Comparison of ENCODE assay signal across 8 cellular contexts in the genomic region with DNA sequence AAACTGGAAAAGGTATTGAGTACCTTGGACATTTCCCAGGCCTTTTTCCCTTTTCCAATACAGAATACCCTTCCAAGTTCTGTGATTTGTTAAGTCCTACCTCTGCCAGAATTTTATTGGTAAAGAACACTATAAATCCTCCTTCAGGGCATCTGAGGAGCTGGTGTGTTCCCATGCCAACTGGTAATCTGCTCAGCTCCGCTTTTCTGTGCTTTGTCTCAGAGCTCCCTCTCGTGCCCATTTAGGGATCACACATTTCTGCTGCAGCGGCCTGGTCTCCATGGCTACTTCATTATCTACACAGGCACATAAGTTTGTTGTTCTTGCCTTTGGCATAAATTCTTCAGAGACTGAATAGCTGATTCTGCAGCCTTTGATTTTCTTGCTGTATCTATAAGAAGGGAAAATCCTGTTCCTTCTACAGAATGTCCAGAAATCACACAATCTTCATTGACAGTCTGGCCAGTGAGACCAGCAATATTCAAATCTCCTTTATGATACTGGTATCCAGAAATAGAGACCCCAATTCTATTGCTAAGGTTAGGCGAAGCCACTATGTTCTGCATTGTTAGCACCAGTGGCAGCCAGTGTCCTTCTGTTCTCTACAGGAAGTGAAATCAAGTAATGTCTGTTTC. TPM values are rescaled to one million over a fixed set of nuclear protein-coding genes. Genes with fewer than 3 reads are reported as not detected.
A peak's percentile ranks its signal among the peaks of the same experiment; 100 is the strongest.
DNase-seq lines count a peak whose midpoint lies in the region; ATAC-seq and TF ChIP-seq lines count a peak whose summit lies in the region.

No MANE protein-coding gene starts in this region.

- TF ChIP-seq RAD21 in neural cell (conservative IDR thresholded peaks at IDR 0.05): peak; percentile 100

- peak; percentile 49 for ATAC-seq in GM18873 (IDR thresholded peaks at IDR 0.05; ENCODE audit: low FRiP score, unreplicated experiment)
- ATAC-seq in HG03108 (IDR thresholded peaks at IDR 0.05; ENCODE audit: unreplicated experiment): peak; percentile 62
- ATAC-seq in GM18870 (IDR thresholded peaks at IDR 0.05; ENCODE audit: unreplicated experiment): no peak

- H3K4me2 ChIP-seq in neural cell (ENCODE audit: low read length): no peak overlapping the region

- H3K9me2 ChIP-seq in neural cell (ENCODE audit: insufficient read depth, low read length): no peaks in the 10 kb centered on the region

- H2AFZ ChIP-seq in neural cell (ENCODE audit: low read depth, low read length): no peak overlapping the region

- H3K27me3 ChIP-seq in BJ (ENCODE audit: control insufficient read depth, insufficient read depth, low read length) (no peaks in the 10 kb centered on the region), neural cell (ENCODE audit: insufficient read depth, low read depth, low read length) (no peaks in the 10 kb centered on the region)

- no peaks in the 10 kb centered on the region for H3F3A ChIP-seq in neural cell (ENCODE audit: insufficient read depth, low read length, poor library complexity, severe bottlenecking)

- DNase-seq in BJ (ENCODE audit: low read depth) (peak; percentile 57), NCI-H2107 treated with DMSO at 0.1 percent for 48 hours (lab: John Stamatoyannopoulos, UW; ENCODE audit: unreplicated experiment) (peak; percentile 87), fibroblast of the aortic adventitia (ENCODE audit: low read depth) (peak; percentile 91)

- CTCF ChIA-PET in BJ (lab: Yijun Ruan, JAX): interaction anchor here (0.6 to 3.2 kb wide), 21 partner anchors 9 to 990 kb away, joined by 3 to 18 read pairs (median 4); a partner anchor contains a TSS

- H3K27ac ChIP-seq in neural cell (ENCODE audit: low read length): peak overlapping the region; percentile 63

- no peaks in the 10 kb centered on the region for H3K9me3 ChIP-seq in neural cell (ENCODE audit: low read length)

- TF ChIP-seq CTCF in BJ (IDR thresholded peaks at IDR 0.05; ENCODE audit: insufficient read depth, low read depth, low read length): peak; percentile 84
- TF ChIP-seq CTCF in WI38 (IDR thresholded peaks at IDR 0.05; ENCODE audit: low read depth, low read length): peak; percentile 83
- peak; percentile 82 for TF ChIP-seq CTCF in fibroblast of the aortic adventitia (IDR thresholded peaks at IDR 0.05; ENCODE audit: insufficient read depth, low read length)
- peak; percentile 98 for TF ChIP-seq CTCF in neural cell (IDR thresholded peaks at IDR 0.05; ENCODE audit: poor library complexity, severe bottlenecking)

- no peaks in the 10 kb centered on the region for H3K79me2 ChIP-seq in neural cell (replicated peaks; ENCODE audit: insufficient read depth, low read length)

- POLR2A ChIA-PET in BJ (lab: Charles Lee): interaction anchor here (0.5 kb wide), 1 partner anchor 839 kb away, joined by 3 read pairs; no protein-coding TSS in a partner anchor

- peak; percentile 37 for TF ChIP-seq EP300 in neural cell (conservative IDR thresholded peaks at IDR 0.05; ENCODE audit: poor library complexity, severe bottlenecking)

- H3K9ac ChIP-seq in neural cell (ENCODE audit: low read length): peak overlapping the region; percentile 3

- no peaks in the 10 kb centered on the region for H4K20me1 ChIP-seq in neural cell (ENCODE audit: insufficient read depth)

- H3K36me3 ChIP-seq in BJ (ENCODE audit: control insufficient read depth, insufficient read depth, low read length) (no peaks in the 10 kb centered on the region; the same call in none of the 2 replicates), neural cell (ENCODE audit: insufficient read depth, low read length) (no peaks in the 10 kb centered on the region)

- no peak overlapping the region for H3K4me3 ChIP-seq in BJ (ENCODE audit: low read depth, low read length)
- no peak overlapping the region for H3K4me3 ChIP-seq in WI38 (ENCODE audit: low read depth, low read length)
- no peak overlapping the region for H3K4me3 ChIP-seq in fibroblast of the aortic adventitia (ENCODE audit: low read depth, low read length)
- H3K4me3 ChIP-seq in neural cell (ENCODE audit: low read length): no peak overlapping the region

TF ChIP-seq in neural cell, 6 proteins besides CTCF, POLR2A, EP300 and RAD21:
- TF ChIP-seq TAF1 (IDR thresholded peaks at IDR 0.05; ENCODE audit: low read depth): no peak
- TF ChIP-seq, protein P1, sequence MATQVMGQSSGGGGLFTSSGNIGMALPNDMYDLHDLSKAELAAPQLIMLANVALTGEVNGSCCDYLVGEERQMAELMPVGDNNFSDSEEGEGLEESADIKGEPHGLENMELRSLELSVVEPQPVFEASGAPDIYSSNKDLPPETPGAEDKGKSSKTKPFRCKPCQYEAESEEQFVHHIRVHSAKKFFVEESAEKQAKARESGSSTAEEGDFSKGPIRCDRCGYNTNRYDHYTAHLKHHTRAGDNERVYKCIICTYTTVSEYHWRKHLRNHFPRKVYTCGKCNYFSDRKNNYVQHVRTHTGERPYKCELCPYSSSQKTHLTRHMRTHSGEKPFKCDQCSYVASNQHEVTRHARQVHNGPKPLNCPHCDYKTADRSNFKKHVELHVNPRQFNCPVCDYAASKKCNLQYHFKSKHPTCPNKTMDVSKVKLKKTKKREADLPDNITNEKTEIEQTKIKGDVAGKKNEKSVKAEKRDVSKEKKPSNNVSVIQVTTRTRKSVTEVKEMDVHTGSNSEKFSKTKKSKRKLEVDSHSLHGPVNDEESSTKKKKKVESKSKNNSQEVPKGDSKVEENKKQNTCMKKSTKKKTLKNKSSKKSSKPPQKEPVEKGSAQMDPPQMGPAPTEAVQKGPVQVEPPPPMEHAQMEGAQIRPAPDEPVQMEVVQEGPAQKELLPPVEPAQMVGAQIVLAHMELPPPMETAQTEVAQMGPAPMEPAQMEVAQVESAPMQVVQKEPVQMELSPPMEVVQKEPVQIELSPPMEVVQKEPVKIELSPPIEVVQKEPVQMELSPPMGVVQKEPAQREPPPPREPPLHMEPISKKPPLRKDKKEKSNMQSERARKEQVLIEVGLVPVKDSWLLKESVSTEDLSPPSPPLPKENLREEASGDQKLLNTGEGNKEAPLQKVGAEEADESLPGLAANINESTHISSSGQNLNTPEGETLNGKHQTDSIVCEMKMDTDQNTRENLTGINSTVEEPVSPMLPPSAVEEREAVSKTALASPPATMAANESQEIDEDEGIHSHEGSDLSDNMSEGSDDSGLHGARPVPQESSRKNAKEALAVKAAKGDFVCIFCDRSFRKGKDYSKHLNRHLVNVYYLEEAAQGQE (IDR thresholded peaks at IDR 0.05; ENCODE audit: borderline replicate concordance): no peak
- TF ChIP-seq POLR2AphosphoS5 (IDR thresholded peaks at IDR 0.05): no peak
- TF ChIP-seq MXI1 (conservative IDR thresholded peaks at IDR 0.05; ENCODE audit: poor library complexity, severe bottlenecking): peak; percentile 29
- TF ChIP-seq EZH2 (IDR thresholded peaks at IDR 0.05; ENCODE audit: borderline replicate concordance, insufficient read depth, low read length, poor library complexity, severe bottlenecking): no peak
- TF ChIP-seq SMC3 (conservative IDR thresholded peaks at IDR 0.05; ENCODE audit: poor library complexity): peak; percentile 96

RNA-seq across cellular contexts. Expression of a gene that starts 52.0 kb away (rescaled TPM):
- polyA plus RNA-seq in BJ (2011; rRNA removed) (4.2 and 4.6 TPM in 2 replicates), neural cell (24.5 and 24.6 TPM in 2 replicates)
- 4.1 and 4.5 TPM in 2 replicates for polyA minus RNA-seq in BJ (2011; rRNA and poly(A)+ RNA removed)
- 7.6 and 10.2 TPM in 2 replicates for total RNA-seq in fibroblast of the aortic adventitia (ENCODE audit: low replicate concordance)
- 40.7 and 43.5 TPM in 2 replicates for polyA minus RNA-seq in neural cell

RNA-seq across cellular contexts. Expression of a gene that starts 58.2 kb away (rescaled TPM):
- polyA plus RNA-seq in BJ (2011; rRNA removed) (not detected in 2 replicates), neural cell (0.34 and 0.63 TPM in 2 replicates)
- not detected in 2 replicates for polyA minus RNA-seq in BJ (2011; rRNA and poly(A)+ RNA removed)
- total RNA-seq in fibroblast of the aortic adventitia (ENCODE audit: low replicate concordance): under 0.01 TPM in 1 of 2 replicates, not detected in the other
- polyA minus RNA-seq in neural cell: 0.24 and 1.4 TPM in 2 replicates
